In genomic region chr12:64696065-64696741, GRCh38 we compare ENCODE assay signal across 8 cellular contexts.
DNase-seq lines count a peak whose midpoint lies in the region; ATAC-seq and TF ChIP-seq lines count a peak whose summit lies in the region.

No MANE protein-coding gene starts in this region.

- in situ Hi-C loops in Caki2 (cut with HindIII; ENCODE audit: low pct_unique_long_range_greater_than_20kb, low sequenced_read_pairs): no loop called here
- in situ Hi-C loops in astrocyte of the spinal cord (cut with HindIII; ENCODE audit: low sequenced_read_pairs): no loop called here

- peak; percentile 50 for DNase-seq in Caki2 (ENCODE audit: low read depth)
- peak; percentile 29 for DNase-seq in LHCN-M2 (ENCODE audit: low read depth)
- peak; percentile 53 for DNase-seq in astrocyte of the spinal cord (ENCODE audit: low read depth, low spot score)
- DNase-seq in lung microvascular endothelial cell (ENCODE audit: low read depth in 2 of 2): peak; percentile 45 to 53
- no peak for DNase-seq in NK-92 (lab: John Stamatoyannopoulos, UW; ENCODE audit: unreplicated experiment)
- no peak for DNase-seq in MV-4-11 (lab: John Stamatoyannopoulos, UW)
- no peak for DNase-seq in activated effector memory CD4-positive, alpha-beta T cell treated with anti-CD3 and anti-CD28 coated beads, Interleukin-2, amount 50 U/mL, for 16 hours

- no peak overlapping the region for H3K4me3 ChIP-seq in astrocyte of the spinal cord (ENCODE audit: low read depth, low read length)

- ATAC-seq in HG03280 (IDR thresholded peaks at IDR 0.05; ENCODE audit: unreplicated experiment): no peak

- TF ChIP-seq CTCF in astrocyte of the spinal cord (IDR thresholded peaks at IDR 0.05; ENCODE audit: low read depth, low read length): peak; percentile 32

Comparison
In these comparisons a context has a peak if more than half of its experiments do, and no peak if none do; other contexts are left out.
1. DNase-seq: peak in Caki2 (single experiment), LHCN-M2 (single experiment), astrocyte of the spinal cord (single experiment) and lung microvascular endothelial cell (2 of 2); none in NK-92 (single experiment), MV-4-11 (single experiment) and activated effector memory CD4-positive, alpha-beta T cell treated with anti-CD3 and anti-CD28 coated beads, Interleukin-2, amount 50 U/mL, for 16 hours (single experiment).